10 cellular contexts compared by ENCODE assay signal in the genomic region with DNA sequence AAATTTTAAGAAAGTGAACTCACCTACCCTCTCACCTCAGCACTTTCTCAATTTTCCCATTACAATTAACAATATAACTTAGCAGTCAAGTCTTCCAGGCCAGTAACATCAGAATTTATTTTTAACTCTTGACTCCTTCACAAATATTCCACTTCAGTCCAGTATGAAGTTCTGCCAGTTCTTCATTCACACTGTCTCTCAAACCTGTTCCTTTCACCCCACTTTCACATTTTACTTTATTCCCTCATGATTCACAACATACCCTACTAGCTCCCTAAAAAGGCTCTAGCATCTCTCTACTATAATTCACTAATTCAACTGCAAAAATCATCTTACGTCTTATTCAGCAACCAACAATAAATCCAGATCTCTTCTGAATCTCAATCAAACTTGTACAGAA. TPM values are rescaled to one million over a fixed set of nuclear protein-coding genes. Genes with fewer than 3 reads are reported as not detected.
DNase-seq lines count a peak whose midpoint lies in the region; ATAC-seq, FAIRE-seq and TF ChIP-seq lines count a peak whose summit lies in the region.
"Had no signal": no experiment of that assay in that cellular context is flagged by ENCODE, and none has a peak within 500 bp of the region (broad histone marks: within the 10 kb centered on the region; RNA-seq: fewer than 3 reads in every experiment).

No MANE protein-coding gene starts in this region.

- H3K27me3 ChIP-seq in SK-N-SH (ENCODE audit: insufficient read depth) (no peaks in the 10 kb centered on the region), astrocyte (ENCODE audit: insufficient read depth, low read length) (no peaks in the 10 kb centered on the region), kidney epithelial cell (ENCODE audit: control insufficient read depth, insufficient read depth, low read length) (no peaks in the 10 kb centered on the region), tibial artery (no peaks in the 10 kb centered on the region)

- no peak for DNase-seq in SK-N-SH
- no peak for DNase-seq in astrocyte (ENCODE audit: low read depth)
- no peak for DNase-seq in kidney epithelial cell (ENCODE audit: low read depth)
- no peak for DNase-seq in tibial artery
- DNase-seq in GM12892 (ENCODE audit: insufficient read length), result no peak
- DNase-seq in retina, result no peak
- DNase-seq: 8988T, T-helper 17 cell had no signal

- H3K36me3 Mint-ChIP-seq in astrocyte (ENCODE audit: low read depth, unreplicated experiment), result no peaks in the 10 kb centered on the region

- no peaks in the 10 kb centered on the region for H3K27me3 Mint-ChIP-seq in astrocyte (ENCODE audit: low read depth, unreplicated experiment)
- H3K27me3 Mint-ChIP-seq: T-helper 17 cell had no signal

- no peak for TF ChIP-seq POLR2A in GM12892 (IDR thresholded peaks at IDR 0.05; ENCODE audit: low read depth, low read length)

- WGBS in SK-N-SH (ENCODE audit: low lambda C conversion rate), result 38% methylated on average over 1 of the region's 1 CpG

- H3K4me2 ChIP-seq in SK-N-SH (peak overlapping the region; percentile 72), astrocyte (ENCODE audit: low read length) (peak overlapping the region; percentile 91)

- no peak for TF ChIP-seq CTCF in SK-N-SH (IDR thresholded peaks at IDR 0.05)
- TF ChIP-seq CTCF in astrocyte (IDR thresholded peaks at IDR 0.05; ENCODE audit: insufficient read depth, low read depth, low read length), result no peak
- no peak for TF ChIP-seq CTCF in kidney epithelial cell (IDR thresholded peaks at IDR 0.05; ENCODE audit: insufficient read depth, low read length, poor library complexity, severe bottlenecking)
- no peak for TF ChIP-seq CTCF in tibial artery (IDR thresholded peaks at IDR 0.05)

- H3K4me3 Mint-ChIP-seq in astrocyte (ENCODE audit: unreplicated experiment), result no peak overlapping the region
- H3K4me3 Mint-ChIP-seq: T-helper 17 cell had no signal

- peaks cover 10% of the 10 kb centered on the region for H3K4me1 Mint-ChIP-seq in astrocyte (ENCODE audit: low read depth, unreplicated experiment)

- H3K9me3 ChIP-seq in SK-N-SH (no peaks in the 10 kb centered on the region), astrocyte (ENCODE audit: insufficient read depth, low read depth, low read length) (no peaks in the 10 kb centered on the region), tibial artery (no peaks in the 10 kb centered on the region)

- H3K36me3 ChIP-seq in SK-N-SH (replicated peaks in 1 of 2; ENCODE audit: control insufficient read depth in 1 of 2, insufficient read depth in 2 of 2, low read length in 1 of 2) (peaks cover 2 to 9% of the 10 kb centered on the region in 2 experiments), astrocyte (ENCODE audit: insufficient read depth, low read length) (no peaks in the 10 kb centered on the region), kidney epithelial cell (ENCODE audit: control insufficient read depth, insufficient read depth, low read length) (no peaks in the 10 kb centered on the region), tibial artery (no peaks in the 10 kb centered on the region)

- ATAC-seq in SK-N-SH treated with all-trans-retinoic acid at 6 μM for 48 hours (no peak), HG02763 (IDR thresholded peaks at IDR 0.05; ENCODE audit: unreplicated experiment) (no peak)
- ATAC-seq: T-helper 17 cell had no signal

- no peak for FAIRE-seq in astrocyte (lab: Jason Lieb, UNC)
- FAIRE-seq in GM12892 (lab: Jason Lieb, UNC), result no peak

- peaks cover 82% of the 10 kb centered on the region for H4K20me1 ChIP-seq in SK-N-SH (ENCODE audit: insufficient read depth)
- H4K20me1 ChIP-seq in astrocyte (ENCODE audit: insufficient read depth, low read length), result peaks cover 79% of the 10 kb centered on the region

- H3K27ac Mint-ChIP-seq in astrocyte (ENCODE audit: unreplicated experiment), result no peak overlapping the region
- H3K27ac Mint-ChIP-seq: T-helper 17 cell had no signal

- no peaks in the 10 kb centered on the region for H3K9me3 Mint-ChIP-seq in astrocyte (ENCODE audit: unreplicated experiment)

- no peak for TF ChIP-seq RAD21 in SK-N-SH (IDR thresholded peaks at IDR 0.05; ENCODE audit: low read length)

- H3K4me1 ChIP-seq in SK-N-SH (ENCODE audit: control insufficient read depth in 1 of 2, insufficient read depth in 2 of 2, low read depth in 1 of 2, low read length in 1 of 2) (peaks cover 0 to 11% of the 10 kb centered on the region in 2 experiments; a peak in 3 of 4 replicates), astrocyte (ENCODE audit: insufficient read depth, low read length) (no peaks in the 10 kb centered on the region), tibial artery (peaks cover 0 to 45% (median 15%) of the 10 kb centered on the region in 4 donors)

- peaks cover 3% of the 10 kb centered on the region for H3F3A ChIP-seq in SK-N-SH (replicated peaks; ENCODE audit: insufficient read depth)

- CTCF ChIA-PET in SK-N-SH (lab: Yijun Ruan, JAX), result interaction anchor here (0.7 to 1.8 kb wide), 2 partner anchors 259 to 327 kb away, joined by 3 to 5 read pairs; a partner anchor contains a TSS

- no peaks in the 10 kb centered on the region for H3K9me2 ChIP-seq in SK-N-SH

- POLR2A ChIA-PET in SK-N-SH (lab: Yijun Ruan, JAX), result no interaction called here

- no peak for TF ChIP-seq EP300 in SK-N-SH (IDR thresholded peaks at IDR 0.05; ENCODE audit: borderline replicate concordance in 1 of 2, low read depth in 1 of 2, low read length in 1 of 2)

- H3K4me3 ChIP-seq in SK-N-SH (ENCODE audit: low read depth in 2 of 2, low read length in 1 of 2) (peak overlapping the region; percentile 73 to 95), astrocyte (ENCODE audit: insufficient read depth, low read depth, low read length) (peak overlapping the region; percentile 92), kidney epithelial cell (ENCODE audit: low read depth, low read length) (peak overlapping the region; percentile 30), tibial artery (peak overlapping the region; percentile 64 to 95)

- intact Hi-C loops in tibial artery (cut with DNase I; ENCODE audit: low total_unique reads), result loop anchor here (10.0 kb wide), 1 partner anchor 654 kb away; a partner anchor contains a TSS

- H2AFZ ChIP-seq in SK-N-SH (ENCODE audit: low read depth) (no peak overlapping the region), astrocyte (ENCODE audit: low read depth, low read length) (no peak overlapping the region)

- H3K79me2 ChIP-seq in SK-N-SH (ENCODE audit: insufficient read depth), result peaks cover 83% of the 10 kb centered on the region
- peaks cover 85% of the 10 kb centered on the region for H3K79me2 ChIP-seq in astrocyte (ENCODE audit: insufficient read depth, low read length)

- peak overlapping the region; percentile 100; the same call in 1 of the 2 replicates for H3K9ac ChIP-seq in SK-N-SH
- peak overlapping the region; percentile 99 for H3K9ac ChIP-seq in astrocyte (ENCODE audit: low read length)

- H3K27ac ChIP-seq in SK-N-SH (ENCODE audit: low read depth in 2 of 2, low read length in 1 of 2) (no peak overlapping the region), astrocyte (ENCODE audit: low read depth, low read length) (no peak overlapping the region), tibial artery (no peak overlapping the region)

TF ChIP-seq in SK-N-SH, 30 proteins besides CTCF, POLR2A, EP300 and RAD21:
- TF ChIP-seq RFX5 (IDR thresholded peaks at IDR 0.05; ENCODE audit: low read length) (no peak), TAF1 (IDR thresholded peaks at IDR 0.05; ENCODE audit: borderline replicate concordance, low read depth, low read length) (no peak)

TF ChIP-seq in SK-N-SH treated with all-trans-retinoic acid at 6 μM for 48 hours, 23 proteins besides CTCF, POLR2A, EP300 and RAD21 (continues in another document):
- TF ChIP-seq BACH2 (CRISPR knock-in tag; IDR thresholded peaks at IDR 0.05; ENCODE audit: borderline replicate concordance), result no peak
- no peak for TF ChIP-seq TCF4 (CRISPR knock-in tag; IDR thresholded peaks at IDR 0.05; ENCODE audit: borderline replicate concordance)
- no peak for TF ChIP-seq ZFP3 (CRISPR knock-in tag; IDR thresholded peaks at IDR 0.05)
- TF ChIP-seq, protein P1, sequence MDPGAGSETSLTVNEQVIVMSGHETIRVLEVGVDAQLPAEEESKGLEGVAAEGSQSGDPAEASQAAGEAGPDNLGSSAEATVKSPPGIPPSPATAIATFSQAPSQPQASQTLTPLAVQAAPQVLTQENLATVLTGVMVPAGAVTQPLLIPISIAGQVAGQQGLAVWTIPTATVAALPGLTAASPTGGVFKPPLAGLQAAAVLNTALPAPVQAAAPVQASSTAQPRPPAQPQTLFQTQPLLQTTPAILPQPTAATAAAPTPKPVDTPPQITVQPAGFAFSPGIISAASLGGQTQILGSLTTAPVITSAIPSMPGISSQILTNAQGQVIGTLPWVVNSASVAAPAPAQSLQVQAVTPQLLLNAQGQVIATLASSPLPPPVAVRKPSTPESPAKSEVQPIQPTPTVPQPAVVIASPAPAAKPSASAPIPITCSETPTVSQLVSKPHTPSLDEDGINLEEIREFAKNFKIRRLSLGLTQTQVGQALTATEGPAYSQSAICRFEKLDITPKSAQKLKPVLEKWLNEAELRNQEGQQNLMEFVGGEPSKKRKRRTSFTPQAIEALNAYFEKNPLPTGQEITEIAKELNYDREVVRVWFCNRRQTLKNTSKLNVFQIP (CRISPR knock-in tag; IDR thresholded peaks at IDR 0.05; ENCODE audit: borderline replicate concordance, low read depth), result no peak
- TF ChIP-seq, protein P2, sequence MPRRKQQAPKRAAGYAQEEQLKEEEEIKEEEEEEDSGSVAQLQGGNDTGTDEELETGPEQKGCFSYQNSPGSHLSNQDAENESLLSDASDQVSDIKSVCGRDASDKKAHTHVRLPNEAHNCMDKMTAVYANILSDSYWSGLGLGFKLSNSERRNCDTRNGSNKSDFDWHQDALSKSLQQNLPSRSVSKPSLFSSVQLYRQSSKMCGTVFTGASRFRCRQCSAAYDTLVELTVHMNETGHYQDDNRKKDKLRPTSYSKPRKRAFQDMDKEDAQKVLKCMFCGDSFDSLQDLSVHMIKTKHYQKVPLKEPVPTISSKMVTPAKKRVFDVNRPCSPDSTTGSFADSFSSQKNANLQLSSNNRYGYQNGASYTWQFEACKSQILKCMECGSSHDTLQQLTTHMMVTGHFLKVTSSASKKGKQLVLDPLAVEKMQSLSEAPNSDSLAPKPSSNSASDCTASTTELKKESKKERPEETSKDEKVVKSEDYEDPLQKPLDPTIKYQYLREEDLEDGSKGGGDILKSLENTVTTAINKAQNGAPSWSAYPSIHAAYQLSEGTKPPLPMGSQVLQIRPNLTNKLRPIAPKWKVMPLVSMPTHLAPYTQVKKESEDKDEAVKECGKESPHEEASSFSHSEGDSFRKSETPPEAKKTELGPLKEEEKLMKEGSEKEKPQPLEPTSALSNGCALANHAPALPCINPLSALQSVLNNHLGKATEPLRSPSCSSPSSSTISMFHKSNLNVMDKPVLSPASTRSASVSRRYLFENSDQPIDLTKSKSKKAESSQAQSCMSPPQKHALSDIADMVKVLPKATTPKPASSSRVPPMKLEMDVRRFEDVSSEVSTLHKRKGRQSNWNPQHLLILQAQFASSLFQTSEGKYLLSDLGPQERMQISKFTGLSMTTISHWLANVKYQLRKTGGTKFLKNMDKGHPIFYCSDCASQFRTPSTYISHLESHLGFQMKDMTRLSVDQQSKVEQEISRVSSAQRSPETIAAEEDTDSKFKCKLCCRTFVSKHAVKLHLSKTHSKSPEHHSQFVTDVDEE (CRISPR knock-in tag; IDR thresholded peaks at IDR 0.05), result no peak

RNA-seq across cellular contexts. Expression of a gene that starts 3.8 kb away (rescaled TPM):
- 15.9 and 19.7 TPM in 2 replicates for polyA plus RNA-seq in SK-N-SH (2012; rRNA removed)
- 21.3 TPM in 2 replicates for polyA plus RNA-seq in SK-N-SH (2012; cell fraction: cytosol; rRNA removed)
- 6.5 and 14.0 TPM in 2 replicates for polyA plus RNA-seq in SK-N-SH (2012; cell fraction: nucleus; rRNA removed)
- total RNA-seq in astrocyte, result 68.0 and 80.6 TPM in 2 replicates
- total RNA-seq in kidney epithelial cell, result 67.5 and 71.6 TPM in 2 replicates
- 25.9 TPM for polyA plus RNA-seq in GM12892 (2012; ENCODE audit: missing spikeins)

Comparison
In these comparisons a context has a peak if more than half of its experiments do, and no peak if none do; other contexts are left out.
1. H3K4me3 ChIP-seq: peak in every context shown above with its lines; median percentile 92 in astrocyte; 84 in SK-N-SH; 80 in tibial artery; 30 in kidney epithelial cell.